Comparison of ENCODE assay signal across 23 cellular contexts in the genomic region with DNA sequence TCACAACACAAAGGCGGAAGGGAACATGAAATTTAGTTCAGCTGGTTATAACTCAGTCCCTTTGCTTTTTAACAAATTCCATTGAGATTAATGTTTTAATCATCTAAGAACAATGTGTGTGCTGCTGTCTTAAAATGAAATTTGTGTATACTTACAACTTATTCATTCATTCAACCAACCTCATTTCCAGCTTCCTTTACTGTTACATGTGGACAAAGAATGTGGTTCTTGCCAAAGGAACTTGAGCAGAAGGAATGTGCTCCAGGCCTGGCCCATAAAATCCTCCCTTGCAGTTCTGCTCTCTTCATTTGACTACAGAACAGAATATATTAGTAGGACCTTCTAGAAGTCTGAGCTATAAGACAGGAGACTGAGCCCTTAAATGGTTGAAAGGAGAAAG.
DNase-seq lines count a peak whose midpoint lies in the region; ATAC-seq and TF ChIP-seq lines count a peak whose summit lies in the region.
"Had no signal": no experiment of that assay in that cellular context is flagged by ENCODE, and none has a peak within 500 bp of the region (broad histone marks: within the 10 kb centered on the region; RNA-seq: fewer than 3 reads in every experiment).

No MANE protein-coding gene starts in this region.

- H3F3A ChIP-seq in MM.1S (ENCODE audit: insufficient read depth, low read length) = no peaks in the 10 kb centered on the region

- H3K27ac ChIP-seq in stomach (no peak overlapping the region), MM.1S (ENCODE audit: low read length) (no peak overlapping the region)
- H3K27ac ChIP-seq: cardiac muscle cell, tibial nerve had no signal

- no peak for TF ChIP-seq CTCF in stomach (IDR thresholded peaks at IDR 0.05)
- TF ChIP-seq CTCF in MM.1S (IDR thresholded peaks at IDR 0.05; ENCODE audit: low read length) = no peak

- TF ChIP-seq POLR2A in stomach (IDR thresholded peaks at IDR 0.05) = no peak

- H3K79me2 ChIP-seq in MM.1S (ENCODE audit: low read length) = no peaks in the 10 kb centered on the region

- 75 to 91% (median 82%) methylated on average over 1 of the region's 1 CpG for WGBS in stomach, 5 donors

- DNase-seq in AG08395 (ENCODE audit: low spot score) (peak; percentile 37), GM04504 (ENCODE audit: low read depth) (peak; percentile 47), adipocyte (ENCODE audit: low read depth) (peak; percentile 19), fibroblast of peridontal ligament (ENCODE audit: extremely low read depth) (peak; percentile 11), NCI-H524 treated with DMSO at 0.1 percent for 48 hours (lab: John Stamatoyannopoulos, UW) (no peak), stomach (no peak), MM.1S (no peak)
- DNase-seq: activated B cell treated with CpG ODN at 0.5 μM for 24 hours; activated CD4-positive, alpha-beta T cell treated with anti-CD3 and anti-CD28 coated beads, Interleukin-2, amount 50 U/mL, for 48 hours; C1 segment of cervical spinal cord; DND-41; glutamatergic neuron; kidney glomerular epithelial cell; natural killer cell; NCI-H2227 treated with DMSO at 0.1 percent for 48 hours; SHP77 treated with DMSO at 0.1 percent for 48 hours; small intestine; T-cell had no signal

- H3K9me3 ChIP-seq in adipocyte (ENCODE audit: control insufficient read depth, low read length) (peaks cover 10% of the 10 kb centered on the region), stomach (peaks cover 0 to 6% (median 2%) of the 10 kb centered on the region in 4 donors), MM.1S (replicated peaks; ENCODE audit: insufficient read depth, low read length) (no peaks in the 10 kb centered on the region)
- H3K9me3 ChIP-seq: tibial nerve had no signal

- H3K4me2 ChIP-seq in MM.1S (ENCODE audit: low read depth, low read length) = no peak overlapping the region

- H3K27me3 ChIP-seq in adipocyte (replicated peaks; ENCODE audit: control insufficient read depth, insufficient read depth, low read length) (no peaks in the 10 kb centered on the region), stomach (no peaks in the 10 kb centered on the region), MM.1S (replicated peaks; ENCODE audit: insufficient read depth, low read length) (no peaks in the 10 kb centered on the region)
- H3K27me3 ChIP-seq: cardiac muscle cell, tibial nerve had no signal

- H3K36me3 ChIP-seq in adipocyte (ENCODE audit: control insufficient read depth, insufficient read depth, low read length, severe bottlenecking) (no peaks in the 10 kb centered on the region), stomach (no peaks in the 10 kb centered on the region), MM.1S (replicated peaks; ENCODE audit: insufficient read depth, low read length) (no peaks in the 10 kb centered on the region)
- H3K36me3 ChIP-seq: cardiac muscle cell, tibial nerve had no signal

- no peak for TF ChIP-seq EP300 in stomach (IDR thresholded peaks at IDR 0.05)

- no peaks in the 10 kb centered on the region for H3K9me2 ChIP-seq in MM.1S (replicated peaks; ENCODE audit: insufficient read depth, low read length)

- no peak for ATAC-seq in GM18502 (IDR thresholded peaks at IDR 0.05; ENCODE audit: poor library complexity, unreplicated experiment)
- ATAC-seq: natural killer cell, Panc1, T-cell had no signal

- H3K4me3 ChIP-seq in adipocyte (ENCODE audit: low read length) (no peak overlapping the region), stomach (no peak overlapping the region), MM.1S (ENCODE audit: low read length) (no peak overlapping the region)
- H3K4me3 ChIP-seq: cardiac muscle cell, lung, tibial nerve had no signal

- H3K4me1 ChIP-seq in adipocyte (ENCODE audit: control insufficient read depth, insufficient read depth, low read length) = peaks cover 19% of the 10 kb centered on the region
- no peaks in the 10 kb centered on the region for H3K4me1 ChIP-seq in stomach
- no peaks in the 10 kb centered on the region for H3K4me1 ChIP-seq in MM.1S (ENCODE audit: low read length)
- H3K4me1 ChIP-seq: tibial nerve had no signal

- no peak overlapping the region for H2AFZ ChIP-seq in MM.1S (ENCODE audit: low read length)

- no peaks in the 10 kb centered on the region for H4K20me1 ChIP-seq in MM.1S (ENCODE audit: insufficient read depth, low read length)

- no peak overlapping the region for H3K9ac ChIP-seq in adipocyte (ENCODE audit: low read length)
- no peak overlapping the region for H3K9ac ChIP-seq in MM.1S (ENCODE audit: low read length)

- intact Hi-C loops in stomach (cut with DNase I; ENCODE audit: low total_unique reads) = no loop called here

Comparison
In these comparisons a context has a peak if more than half of its experiments do, and no peak if none do; other contexts are left out.
1. DNase-seq: peak in AG08395 (single experiment), GM04504 (single experiment), adipocyte (single experiment) and fibroblast of peridontal ligament (single experiment); none in NCI-H524 treated with DMSO at 0.1 percent for 48 hours (single experiment), stomach (single experiment) and MM.1S (single experiment).